ENCODE assay signal across 15 cellular contexts in the genomic region with DNA sequence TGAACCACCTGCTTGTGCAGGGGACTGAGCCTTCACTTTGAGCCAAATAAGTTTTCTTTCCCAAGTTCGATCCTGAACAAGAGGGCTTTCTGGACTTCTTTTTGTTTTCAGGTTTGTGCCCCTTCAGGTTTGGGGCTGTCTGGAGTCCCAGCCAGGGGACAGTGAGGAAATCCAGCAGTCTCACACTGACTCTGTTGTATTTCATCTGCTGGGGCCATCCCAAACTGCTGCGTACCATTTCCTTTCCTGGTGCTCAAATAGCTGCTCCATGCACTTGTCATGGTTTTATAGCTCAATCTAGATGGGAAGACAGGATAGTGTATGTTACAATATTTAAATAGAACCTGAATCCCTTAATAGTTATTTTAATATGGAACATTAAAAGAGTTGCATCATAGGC.
A peak's percentile ranks its signal among the peaks of the same experiment; 100 is the strongest.
DNase-seq lines count a peak whose midpoint lies in the region; ATAC-seq and TF ChIP-seq lines count a peak whose summit lies in the region.
"Had no signal": no experiment of that assay in that cellular context is flagged by ENCODE, and none has a peak within 500 bp of the region (broad histone marks: within the 10 kb centered on the region; RNA-seq: fewer than 3 reads in every experiment).

No MANE protein-coding gene starts in this region.

- peaks cover 0 to 2% of the 10 kb centered on the region in 2 donors for H3K36me3 Mint-ChIP-seq in CD4-positive, alpha-beta memory T cell
- no peaks in the 10 kb centered on the region for H3K36me3 Mint-ChIP-seq in activated CD4-positive, alpha-beta memory T cell treated with anti-CD3 and anti-CD28 coated beads for 36 hours
- peaks cover 4% of the 10 kb centered on the region for H3K36me3 Mint-ChIP-seq in effector memory CD8-positive, alpha-beta T cell (ENCODE audit: insufficient read depth)

- intact Hi-C loops in CD4-positive, alpha-beta memory T cell (cut with micrococcal nuclease), result no loop called here
- intact Hi-C loops in activated CD4-positive, alpha-beta memory T cell treated with anti-CD3 and anti-CD28 coated beads for 36 hours (cut with micrococcal nuclease), result no loop called here

- POLR2A ChIA-PET in CD4-positive, alpha-beta memory T cell (lab: Charles Lee; ENCODE audit: partially characterized antibody), result interaction anchor here (1.5 to 15.8 kb wide), 5 partner anchors 11 to 64 kb away, joined by 9 to 250 read pairs (median 18); no protein-coding TSS in a partner anchor
- POLR2A ChIA-PET in activated CD4-positive, alpha-beta memory T cell treated with anti-CD3 and anti-CD28 coated beads for 36 hours (lab: Charles Lee), result no interaction called here
- POLR2A ChIA-PET in RWPE1 (lab: Yijun Ruan, JAX; ENCODE audit: low non-redundant PET), result interaction anchor here (0.7 kb wide), 1 partner anchor 57 kb away, joined by 3 read pairs; no protein-coding TSS in a partner anchor

- H3K9me3 ChIP-seq in BLaER1 treated with 17β-estradiol and CSF1 and Interleukin-3, amounts not matched to agents 10 nM and 100 nM (replicated peaks in 1 of 11), result no peaks in the 10 kb centered on the region
- no peaks in the 10 kb centered on the region for H3K9me3 ChIP-seq in CD4-positive, alpha-beta memory T cell (ENCODE audit: control insufficient read depth in 1 of 2, low read length in 2 of 2)

- H3K27me3 Mint-ChIP-seq in CD4-positive, alpha-beta memory T cell, result no peaks in the 10 kb centered on the region
- no peaks in the 10 kb centered on the region for H3K27me3 Mint-ChIP-seq in activated CD4-positive, alpha-beta memory T cell treated with anti-CD3 and anti-CD28 coated beads for 36 hours
- H3K27me3 Mint-ChIP-seq in effector memory CD8-positive, alpha-beta T cell, result no peaks in the 10 kb centered on the region

- H3K4me3 ChIP-seq in BLaER1 treated with 17β-estradiol and CSF1 and Interleukin-3, amounts not matched to agents 10 nM and 100 nM, result no peak overlapping the region
- no peak overlapping the region for H3K4me3 ChIP-seq in CD4-positive, alpha-beta memory T cell (ENCODE audit: low read length in 2 of 2)
- H3K4me3 ChIP-seq: GM12878, lung had no signal

- peaks cover 81 to 99% (median 90%) of the 10 kb centered on the region in 4 donors for H3K4me1 Mint-ChIP-seq in CD4-positive, alpha-beta memory T cell
- H3K4me1 Mint-ChIP-seq in activated CD4-positive, alpha-beta memory T cell treated with anti-CD3 and anti-CD28 coated beads for 36 hours (ENCODE audit: low read depth), result peaks cover 88% of the 10 kb centered on the region
- peaks cover 83 to 92% of the 10 kb centered on the region in 2 donors for H3K4me1 Mint-ChIP-seq in effector memory CD8-positive, alpha-beta T cell (ENCODE audit: low read depth in 2 of 2)

- H3K27ac ChIP-seq in BLaER1 treated with 17β-estradiol and CSF1 and Interleukin-3, amounts not matched to agents 10 nM and 100 nM, result peak overlapping the region in 6 of 11 experiments; percentile 2 to 88 (median 29); a peak in 7 of 22 replicates
- H3K27ac ChIP-seq in CD4-positive, alpha-beta memory T cell (ENCODE audit: low read depth, low read length), result peak overlapping the region; percentile 50
- H3K27ac ChIP-seq in RWPE1, result no peak overlapping the region

- peak overlapping the region; percentile 91 to 96 (median 94) for H3K27ac Mint-ChIP-seq in CD4-positive, alpha-beta memory T cell
- H3K27ac Mint-ChIP-seq in activated CD4-positive, alpha-beta memory T cell treated with anti-CD3 and anti-CD28 coated beads for 36 hours, result peak overlapping the region; percentile 72
- H3K27ac Mint-ChIP-seq in effector memory CD8-positive, alpha-beta T cell, result peak overlapping the region; percentile 86

- TF ChIP-seq CTCF in RWPE1 (conservative IDR thresholded peaks at IDR 0.05; ENCODE audit: low read depth), result no peak

- no peak for DNase-seq in CD4-positive, alpha-beta memory T cell
- no peak for DNase-seq in activated CD4-positive, alpha-beta memory T cell treated with anti-CD3 and anti-CD28 coated beads for 36 hours
- DNase-seq in effector memory CD8-positive, alpha-beta T cell, result no peak
- DNase-seq in RWPE1 (ENCODE audit: low spot score) (no peak), hepatic stellate cell (ENCODE audit: low spot score) (no peak)
- DNase-seq: COR-L47, DMS79 treated with DMSO at 0.1 percent for 48 hours, Kasumi-1, NCI-H1048, NCI-H1930, NCI-H226 had no signal

- H3K36me3 ChIP-seq in BLaER1 treated with 17β-estradiol and CSF1 and Interleukin-3, amounts not matched to agents 10 nM and 100 nM, result no peaks in the 10 kb centered on the region
- no peaks in the 10 kb centered on the region for H3K36me3 ChIP-seq in CD4-positive, alpha-beta memory T cell (ENCODE audit: insufficient read depth, low read length)

- no peaks in the 10 kb centered on the region for H4K20me1 ChIP-seq in BLaER1 treated with 17β-estradiol and CSF1 and Interleukin-3, amounts not matched to agents 10 nM and 100 nM

- peak overlapping the region in 10 of 11 experiments; percentile 76 to 95 (median 86); a peak in 19 of 22 replicates for H3K4me2 ChIP-seq in BLaER1 treated with 17β-estradiol and CSF1 and Interleukin-3, amounts not matched to agents 10 nM and 100 nM

- ATAC-seq in effector memory CD8-positive, alpha-beta T cell (replicated peaks), result no peak
- ATAC-seq in GM18498 (IDR thresholded peaks at IDR 0.05; ENCODE audit: unreplicated experiment), result no peak
- ATAC-seq: GM12878 had no signal

- CTCF ChIA-PET in CD4-positive, alpha-beta memory T cell (lab: Charles Lee; ENCODE audit: partially characterized antibody), result interaction anchor here (1.0 to 20.9 kb wide), 5 partner anchors 8 to 67 kb away, joined by 3 to 560 read pairs (median 25); no protein-coding TSS in a partner anchor
- CTCF ChIA-PET in activated CD4-positive, alpha-beta memory T cell treated with anti-CD3 and anti-CD28 coated beads for 36 hours (lab: Charles Lee), result interaction anchor here (0.7 to 1.0 kb wide), 2 partner anchors 12 to 69 kb away, joined by 3 to 6 read pairs; no protein-coding TSS in a partner anchor
- CTCF ChIA-PET in RWPE1 (lab: Yijun Ruan, JAX), result no interaction called here

- H3K9me3 Mint-ChIP-seq in CD4-positive, alpha-beta memory T cell, result no peaks in the 10 kb centered on the region
- H3K9me3 Mint-ChIP-seq in activated CD4-positive, alpha-beta memory T cell treated with anti-CD3 and anti-CD28 coated beads for 36 hours, result no peaks in the 10 kb centered on the region
- H3K9me3 Mint-ChIP-seq in effector memory CD8-positive, alpha-beta T cell, result no peaks in the 10 kb centered on the region

- no peaks in the 10 kb centered on the region for H3K27me3 ChIP-seq in BLaER1 treated with 17β-estradiol and CSF1 and Interleukin-3, amounts not matched to agents 10 nM and 100 nM
- H3K27me3 ChIP-seq in CD4-positive, alpha-beta memory T cell (ENCODE audit: insufficient read depth, low read length), result no peaks in the 10 kb centered on the region

- H3K4me1 ChIP-seq in BLaER1 treated with 17β-estradiol and CSF1 and Interleukin-3, amounts not matched to agents 10 nM and 100 nM, result peaks cover 81 to 100% (median 100%) of the 10 kb centered on the region in 10 experiments
- H3K4me1 ChIP-seq in CD4-positive, alpha-beta memory T cell (ENCODE audit: insufficient read depth, low read length), result peaks cover 89% of the 10 kb centered on the region

- peak overlapping the region in 7 of 8 donors; percentile 69 to 83 (median 76) for H3K4me3 Mint-ChIP-seq in CD4-positive, alpha-beta memory T cell
- H3K4me3 Mint-ChIP-seq in activated CD4-positive, alpha-beta memory T cell treated with anti-CD3 and anti-CD28 coated beads for 36 hours, result no peak overlapping the region
- peak overlapping the region; percentile 86 to 88 for H3K4me3 Mint-ChIP-seq in effector memory CD8-positive, alpha-beta T cell

- H3K9ac ChIP-seq in BLaER1 treated with 17β-estradiol and CSF1 and Interleukin-3, amounts not matched to agents 10 nM and 100 nM, result no peak overlapping the region
